ENCODE assay signal across 9 cellular contexts in genomic region chr10:111504376-111504775, GRCh38.
"Had no signal": no experiment of that assay in that cellular context is flagged by ENCODE, and none has a peak within 500 bp of the region (broad histone marks: within the 10 kb centered on the region; RNA-seq: fewer than 3 reads in every experiment).

No MANE protein-coding gene starts in this region.

- DNase-seq: GM23248, GOT3, H7, HFFc6, KBM-7 had no signal

- H3K36me3 ChIP-seq: HAP-1 had no signal

- ATAC-seq: HCT116, HepG2 had no signal

- H3K4me3 ChIP-seq: GM23248, HAP-1 had no signal

- H3K9me3 ChIP-seq: HAP-1 had no signal

- H3K27ac ChIP-seq: GM23248, HL-60 had no signal

- H3K4me1 ChIP-seq: HAP-1 had no signal
